Comparison of ENCODE assay signal across 10 cellular contexts in genomic region chr3:48997714-48998637, GRCh38. TPM values are rescaled to one million over a fixed set of nuclear protein-coding genes. Genes with fewer than 3 reads are reported as not detected.
DNase-seq lines count a peak whose midpoint lies in the region; ATAC-seq and TF ChIP-seq lines count a peak whose summit lies in the region.
"Had no signal": no experiment of that assay in that cellular context is flagged by ENCODE, and none has a peak within 500 bp of the region (broad histone marks: within the 10 kb centered on the region; RNA-seq: fewer than 3 reads in every experiment).

No MANE protein-coding gene starts in this region.

- H3K27me3 Mint-ChIP-seq in activated T-cell treated with anti-CD3 and anti-CD28 coated beads, Interleukin-2, amount 50 U/mL, for 24 hours: no peaks in the 10 kb centered on the region
- H3K27me3 Mint-ChIP-seq in activated T-cell treated with anti-CD3 and anti-CD28 coated beads, Interleukin-2, amount 50 U/mL, for 72 hours (ENCODE audit: low read depth): no peaks in the 10 kb centered on the region
- H3K27me3 Mint-ChIP-seq: activated naive CD8-positive, alpha-beta T cell had no signal

- H3K27ac Mint-ChIP-seq in activated T-cell treated with anti-CD3 and anti-CD28 coated beads, Interleukin-2, amount 50 U/mL, for 24 hours: peak overlapping the region; percentile 37
- no peak overlapping the region for H3K27ac Mint-ChIP-seq in activated T-cell treated with anti-CD3 and anti-CD28 coated beads, Interleukin-2, amount 50 U/mL, for 72 hours
- H3K27ac Mint-ChIP-seq: activated naive CD8-positive, alpha-beta T cell had no signal

- no peak overlapping the region for H3K4me3 Mint-ChIP-seq in activated T-cell treated with anti-CD3 and anti-CD28 coated beads, Interleukin-2, amount 50 U/mL, for 24 hours
- no peak overlapping the region for H3K4me3 Mint-ChIP-seq in activated T-cell treated with anti-CD3 and anti-CD28 coated beads, Interleukin-2, amount 50 U/mL, for 72 hours
- H3K4me3 Mint-ChIP-seq: activated naive CD8-positive, alpha-beta T cell had no signal

- H3K27ac ChIP-seq in substantia nigra (ENCODE audit: low read depth, low read length, poor library complexity, severe bottlenecking): peak overlapping the region; percentile 38
- H3K27ac ChIP-seq: coronary artery had no signal

- H3K9me3 Mint-ChIP-seq in activated T-cell treated with anti-CD3 and anti-CD28 coated beads, Interleukin-2, amount 50 U/mL, for 24 hours: no peaks in the 10 kb centered on the region
- H3K9me3 Mint-ChIP-seq in activated T-cell treated with anti-CD3 and anti-CD28 coated beads, Interleukin-2, amount 50 U/mL, for 72 hours: no peaks in the 10 kb centered on the region

- DNase-seq in activated T-cell treated with anti-CD3 and anti-CD28 coated beads, Interleukin-2, amount 50 U/mL, for 24 hours: no peak
- no peak for DNase-seq in activated T-cell treated with anti-CD3 and anti-CD28 coated beads, Interleukin-2, amount 50 U/mL, for 72 hours
- DNase-seq in NCI-H748 (lab: John Stamatoyannopoulos, UW; ENCODE audit: unreplicated experiment) (peak; percentile 79), hypothalamus (lab: John Stamatoyannopoulos, UW) (peak in 30 of 51 donors; percentile 20 to 79 (median 50)), substantia nigra (lab: John Stamatoyannopoulos, UW) (peak in 19 of 49 donors; percentile 10 to 78 (median 28)), GM13977 (ENCODE audit: low spot score) (no peak), HK-2 (ENCODE audit: unreplicated experiment) (no peak), SW480 (ENCODE audit: low spot score) (no peak)

- no peak for ATAC-seq in activated T-cell treated with anti-CD3 and anti-CD28 coated beads, Interleukin-2, amount 50 U/mL, for 72 hours (replicated peaks in 1 of 2)

- TF ChIP-seq CTCF in GM13977 (IDR thresholded peaks at IDR 0.05; ENCODE audit: extremely low read depth, insufficient read depth, missing control alignments): no peak

- peaks cover 16% of the 10 kb centered on the region for H3K4me1 Mint-ChIP-seq in activated T-cell treated with anti-CD3 and anti-CD28 coated beads, Interleukin-2, amount 50 U/mL, for 24 hours (ENCODE audit: low read depth)
- peaks cover 17% of the 10 kb centered on the region for H3K4me1 Mint-ChIP-seq in activated T-cell treated with anti-CD3 and anti-CD28 coated beads, Interleukin-2, amount 50 U/mL, for 72 hours (ENCODE audit: low read depth)

- peaks cover 47% of the 10 kb centered on the region for H3K36me3 Mint-ChIP-seq in activated T-cell treated with anti-CD3 and anti-CD28 coated beads, Interleukin-2, amount 50 U/mL, for 24 hours (ENCODE audit: low read depth)
- peaks cover 0 to 2% of the 10 kb centered on the region in 2 donors for H3K36me3 Mint-ChIP-seq in activated T-cell treated with anti-CD3 and anti-CD28 coated beads, Interleukin-2, amount 50 U/mL, for 72 hours (ENCODE audit: insufficient read depth in 2 of 2)
- H3K36me3 Mint-ChIP-seq: activated naive CD8-positive, alpha-beta T cell had no signal

- in situ Hi-C loops in GM13977 (cut with MboI; ENCODE audit: low pct_unique_long_range_greater_than_20kb, low sequenced_read_pairs, unreplicated experiment): no loop called here

RNA-seq across cellular contexts. Expression of gene P4HTM, which starts 7.9 kb away (rescaled TPM):
- total RNA-seq in activated T-cell treated with anti-CD3 and anti-CD28 coated beads, Interleukin-2, amount 50 U/mL, for 72 hours: 10 to 100 TPM; 42.0 to 45.7 TPM

RNA-seq across cellular contexts. Expression of gene WDR6, which starts 9.2 kb away (rescaled TPM):
- 100 to 1,000 TPM; 145 to 159 TPM for total RNA-seq in activated T-cell treated with anti-CD3 and anti-CD28 coated beads, Interleukin-2, amount 50 U/mL, for 72 hours

RNA-seq across cellular contexts. Expression of gene DALRD3, which starts 20.4 kb away (rescaled TPM):
- 10 to 100 TPM; 24.8 to 29.8 TPM for total RNA-seq in activated T-cell treated with anti-CD3 and anti-CD28 coated beads, Interleukin-2, amount 50 U/mL, for 72 hours

RNA-seq across cellular contexts. Expression of gene NDUFAF3, which starts 23.9 kb away (rescaled TPM):
- total RNA-seq in activated T-cell treated with anti-CD3 and anti-CD28 coated beads, Interleukin-2, amount 50 U/mL, for 72 hours: 10 to 100 TPM; 31.9 to 35.1 TPM

RNA-seq across cellular contexts. Expression of gene IMPDH2, which starts 31.2 kb away (rescaled TPM):
- total RNA-seq in activated T-cell treated with anti-CD3 and anti-CD28 coated beads, Interleukin-2, amount 50 U/mL, for 72 hours: 100 to 1,000 TPM; 490 to 562 TPM

Comparison
In these comparisons a context has a peak if more than half of its experiments do, and no peak if none do; other contexts are left out.
1. DNase-seq: peak in NCI-H748 (single experiment) and hypothalamus (30 of 51); none in activated T-cell treated with anti-CD3 and anti-CD28 coated beads, Interleukin-2, amount 50 U/mL, for 24 hours (single experiment), activated T-cell treated with anti-CD3 and anti-CD28 coated beads, Interleukin-2, amount 50 U/mL, for 72 hours (0 of 2), GM13977 (single experiment), HK-2 (single experiment) and SW480 (single experiment).